ENCODE assay signal across 1 cellular context in genomic region chr5:44808435-44809214, GRCh38.
TF ChIP-seq lines count a peak whose summit lies in the region.

Gene MRPS30 (plus strand): TSS chr5:44808947. CDS start chr5:44808963, 16 bp downstream.

TF ChIP-seq in K562, 482 proteins besides CTCF, POLR2A, EP300 and RAD21 (continued from another document and continues in another):
- peak; percentile 65 for TF ChIP-seq SMAD1 (IDR thresholded peaks at IDR 0.05; ENCODE audit: low read depth, low read length, partially characterized antibody)
- TF ChIP-seq MEF2A (IDR thresholded peaks at IDR 0.05; ENCODE audit: control insufficient read depth, low read depth, low read length) = peak; percentile 73
- peak in 1 of 2 experiments; percentile 60; a peak in 2 of 4 replicates for TF ChIP-seq KDM4B (IDR thresholded peaks at IDR 0.05; ENCODE audit: borderline replicate concordance in 2 of 2, low read depth in 1 of 2)
- TF ChIP-seq TEAD4 (IDR thresholded peaks at IDR 0.05; ENCODE audit: low read length) = peak; percentile 33; the same call in 1 of the 2 replicates
- no peak for TF ChIP-seq TEAD4 (CRISPR knock-in tag; IDR thresholded peaks at IDR 0.05; ENCODE audit: borderline replicate concordance)
- TF ChIP-seq ELF1 (tag; IDR thresholded peaks at IDR 0.05) = 0 out of 2 replicates have a peak, but pooled peaks have one; percentile 54
- peak; percentile 85 for TF ChIP-seq ZNF766 (CRISPR knock-in tag; conservative IDR thresholded peaks at IDR 0.05)
- TF ChIP-seq HDGF (IDR thresholded peaks at IDR 0.05) = no peak
- peak; percentile 95 for TF ChIP-seq C11orf30 (IDR thresholded peaks at IDR 0.05; ENCODE audit: low read depth)
- TF ChIP-seq HCFC1 (IDR thresholded peaks at IDR 0.05; ENCODE audit: low read depth, low read length) = peak; percentile 61
- TF ChIP-seq CREM (IDR thresholded peaks at IDR 0.05; ENCODE audit: low read depth) = peak; percentile 91
- TF ChIP-seq TAF1 (IDR thresholded peaks at IDR 0.05; ENCODE audit: control insufficient read depth, extremely low read depth, insufficient read depth, low read length, severe bottlenecking) = peak; percentile 87
- TF ChIP-seq GABPB1 (CRISPR knock-in tag; IDR thresholded peaks at IDR 0.05) = 0 out of 2 replicates have a peak, but pooled peaks have one; percentile 16
- no peak for TF ChIP-seq TAF15 (IDR thresholded peaks at IDR 0.05; ENCODE audit: low read depth, low read length)
- 0 out of 2 replicates have a peak, but pooled peaks have one; percentile 70 for TF ChIP-seq MTA3 (IDR thresholded peaks at IDR 0.05; ENCODE audit: borderline replicate concordance)
- TF ChIP-seq YY1 (IDR thresholded peaks at IDR 0.05; ENCODE audit: borderline replicate concordance in 1 of 3, control insufficient read depth in 1 of 3, extremely low read depth in 1 of 3, insufficient read depth in 3 of 3, insufficient read length in 1 of 3, insufficient replicate concordance in 2 of 3, low read depth in 1 of 3, low read length in 2 of 3) = peak; percentile 92 to 97 (median 94)
- TF ChIP-seq CEBPG (CRISPR knock-in tag; IDR thresholded peaks at IDR 0.05) = peak; percentile 98
- TF ChIP-seq CEBPG (tag; conservative IDR thresholded peaks at IDR 0.05 in 1 of 2, IDR thresholded peaks at IDR 0.05 in 1 of 2) = peak; percentile 100
- peak; percentile 52 to 63; a peak in 3 of 4 replicates for TF ChIP-seq FOXK2 (conservative IDR thresholded peaks at IDR 0.05 in 1 of 2, IDR thresholded peaks at IDR 0.05 in 1 of 2; ENCODE audit: low read depth in 2 of 2)
- TF ChIP-seq RBFOX2 (IDR thresholded peaks at IDR 0.05; ENCODE audit: low read depth, low read length) = peak; percentile 97
- TF ChIP-seq MAX (CRISPR knock-in tag; IDR thresholded peaks at IDR 0.05) = peak; percentile 32; the same call in 1 of the 2 replicates
- peak; percentile 86 for TF ChIP-seq PHF20 (IDR thresholded peaks at IDR 0.05; ENCODE audit: partially characterized antibody)
- TF ChIP-seq MBD2 (IDR thresholded peaks at IDR 0.05; ENCODE audit: borderline replicate concordance, low read depth) = peak; percentile 96
- no peak for TF ChIP-seq HMG20B (CRISPR knock-in tag; IDR thresholded peaks at IDR 0.05)
- TF ChIP-seq MNT (conservative IDR thresholded peaks at IDR 0.05) = peak; percentile 35 to 43; a peak in 2 of 4 replicates
- TF ChIP-seq ETV5 (CRISPR knock-in tag; IDR thresholded peaks at IDR 0.05; ENCODE audit: low read depth) = peak; percentile 46; the same call in 1 of the 2 replicates
- TF ChIP-seq CEBPB (tag; IDR thresholded peaks at IDR 0.05) = peak; percentile 99
- TF ChIP-seq MYC (IDR thresholded peaks at IDR 0.05; ENCODE audit: low read depth, low read length) = peak; percentile 82; the same call in 1 of the 2 replicates
- peak; percentile 85; the same call in 1 of the 2 replicates for TF ChIP-seq MYC (CRISPR knock-in tag; IDR thresholded peaks at IDR 0.05; ENCODE audit: borderline replicate concordance, low read depth)
- no peak for TF ChIP-seq CHD1 (IDR thresholded peaks at IDR 0.05; ENCODE audit: low read length)
- TF ChIP-seq MAFK (IDR thresholded peaks at IDR 0.05; ENCODE audit: low read length) = 0 out of 2 replicates have a peak, but pooled peaks have one; percentile 2
- TF ChIP-seq ESRRB (CRISPR knock-in tag; IDR thresholded peaks at IDR 0.05; ENCODE audit: borderline replicate concordance) = no peak
- peak; percentile 71 for TF ChIP-seq POLR2H (tag; IDR thresholded peaks at IDR 0.05; ENCODE audit: low read depth)
- TF ChIP-seq CBX1 (IDR thresholded peaks at IDR 0.05; ENCODE audit: low read depth) = peak; percentile 95; the same call in 1 of the 2 replicates
- TF ChIP-seq PKNOX1 (IDR thresholded peaks at IDR 0.05) = peak; percentile 50
- peak; percentile 49; the same call in 1 of the 2 replicates for TF ChIP-seq KAT7 (CRISPR knock-in tag; IDR thresholded peaks at IDR 0.05; ENCODE audit: borderline replicate concordance)
- peak; percentile 66; the same call in 1 of the 2 replicates for TF ChIP-seq CXXC5 (CRISPR knock-in tag; IDR thresholded peaks at IDR 0.05)
- TF ChIP-seq RBM25 (IDR thresholded peaks at IDR 0.05; ENCODE audit: low read depth, low read length, severe bottlenecking) = peak; percentile 77
- TF ChIP-seq KDM5B (IDR thresholded peaks at IDR 0.05; ENCODE audit: insufficient replicate concordance, low read depth, low read length) = peak; percentile 64
- no peak for TF ChIP-seq ZNF280A (IDR thresholded peaks at IDR 0.05; ENCODE audit: low read depth, partially characterized antibody)
- TF ChIP-seq FOS (IDR thresholded peaks at IDR 0.05; ENCODE audit: extremely low read depth, insufficient read length) = peak; percentile 88
- no peak for TF ChIP-seq CHD4 (IDR thresholded peaks at IDR 0.05; ENCODE audit: insufficient read depth, insufficient replicate concordance, low read depth, low read length, poor library complexity, severe bottlenecking)
- peak; percentile 48; the same call in 1 of the 2 replicates for TF ChIP-seq ZEB2 (IDR thresholded peaks at IDR 0.05)
- peak; percentile 91 for TF ChIP-seq POLR2G (IDR thresholded peaks at IDR 0.05; ENCODE audit: low read depth, low read length)
- peak in 1 of 2 experiments; percentile 66; a peak in 2 of 4 replicates for TF ChIP-seq ZNF639 (CRISPR knock-in tag; conservative IDR thresholded peaks at IDR 0.05 in 1 of 2, IDR thresholded peaks at IDR 0.05 in 1 of 2)
- peak; percentile 28; the same call in 1 of the 2 replicates for TF ChIP-seq HMBOX1 (IDR thresholded peaks at IDR 0.05)
- TF ChIP-seq ZBTB40 (IDR thresholded peaks at IDR 0.05) = peak; percentile 74; the same call in 1 of the 2 replicates
- no peak for TF ChIP-seq ZBTB40 (CRISPR knock-in tag; IDR thresholded peaks at IDR 0.05)
- peak; percentile 72 for TF ChIP-seq FOXM1 (IDR thresholded peaks at IDR 0.05; ENCODE audit: low read depth)
- TF ChIP-seq FOXM1 (CRISPR knock-in tag; IDR thresholded peaks at IDR 0.05; ENCODE audit: low read depth) = no peak
- no peak for TF ChIP-seq GTF2A2 (tag; IDR thresholded peaks at IDR 0.05)
- TF ChIP-seq ZNF24 (IDR thresholded peaks at IDR 0.05) = no peak
- TF ChIP-seq NEUROD1 (IDR thresholded peaks at IDR 0.05; ENCODE audit: borderline replicate concordance, low read depth, low read length, partially characterized antibody) = peak; percentile 60
